Comparison of ENCODE assay signal across 24 cellular contexts in genomic region chr3:191259486-191259885, GRCh38.
"Had no signal": no experiment of that assay in that cellular context is flagged by ENCODE, and none has a peak within 500 bp of the region (broad histone marks: within the 10 kb centered on the region; RNA-seq: fewer than 3 reads in every experiment).

No MANE protein-coding gene starts in this region.

- H3K9me3 ChIP-seq: ascending aorta, gastrocnemius medialis, ovary, prostate gland, upper lobe of left lung, vagina had no signal

- ATAC-seq: effector memory CD8-positive, alpha-beta T cell; gastrocnemius medialis; left ventricle myocardium superior; stimulated activated naive CD8-positive, alpha-beta T cell treated with anti-CD3 and anti-CD28 coated beads, Interleukin-15, Interleukin-2, amounts not matched to agents 100 U/mL and 50 U/mL, for 24 hours had no signal

- FAIRE-seq: islet of Langerhans, small intestine had no signal

- H3K4me1 ChIP-seq: ascending aorta, gastrocnemius medialis, prostate gland, vagina had no signal

- H3K27ac Mint-ChIP-seq: activated naive CD8-positive, alpha-beta T cell treated with anti-CD3 and anti-CD28 coated beads, Interleukin-2, amount 10 ng/mL, durations not matched to agents 7 days and 5 days; brain; effector memory CD8-positive, alpha-beta T cell; T-helper 2 cell treated with Interferon-gamma antibody and Interleukin-4, amounts not matched to agents 5 μg/mL and 100 μg/mL, for 36 hours had no signal

- H3K9me3 Mint-ChIP-seq: activated naive CD8-positive, alpha-beta T cell treated with anti-CD3 and anti-CD28 coated beads, Interleukin-2, amount 10 ng/mL, durations not matched to agents 7 days and 5 days; T-helper 2 cell treated with Interferon-gamma antibody and Interleukin-4, amounts not matched to agents 5 μg/mL and 100 μg/mL, for 36 hours had no signal

- H3K4me3 Mint-ChIP-seq: activated naive CD8-positive, alpha-beta T cell treated with anti-CD3 and anti-CD28 coated beads, Interleukin-2, amount 10 ng/mL, durations not matched to agents 7 days and 5 days; brain; effector memory CD8-positive, alpha-beta T cell; T-helper 2 cell treated with Interferon-gamma antibody and Interleukin-4, amounts not matched to agents 5 μg/mL and 100 μg/mL, for 36 hours had no signal

- H3K4me1 Mint-ChIP-seq: activated naive CD8-positive, alpha-beta T cell treated with anti-CD3 and anti-CD28 coated beads, Interleukin-2, amount 10 ng/mL, durations not matched to agents 7 days and 5 days had no signal

- DNase-seq: activated CD4-positive, alpha-beta T cell treated with anti-CD3 and anti-CD28 coated beads for 4 hours; activated CD4-positive, alpha-beta T cell treated with anti-CD3 and anti-CD28 coated beads, Interleukin-2, amount 50 U/mL, for 48 hours; activated CD8-positive, alpha-beta memory T cell treated with anti-CD3 and anti-CD28 coated beads for 24 hours; activated effector memory CD4-positive, alpha-beta T cell treated with Interleukin-2 at 50 U/mL for 16 hours; activated naive CD4-positive, alpha-beta T cell treated with Interleukin-2 at 50 U/mL for 16 hours; activated naive CD8-positive, alpha-beta T cell treated with anti-CD3 and anti-CD28 coated beads, Interleukin-2, amount 10 ng/mL, durations not matched to agents 7 days and 5 days; cortex of kidney; effector memory CD8-positive, alpha-beta T cell; erythroblast; gastrocnemius medialis; glutamatergic neuron; left ventricle myocardium superior; ovary; retina; small intestine; stimulated activated CD4-positive, alpha-beta T cell treated with anti-CD3 and anti-CD28 coated beads, Interleukin-4, amount 100 ng/mL, for 4 hours; stimulated activated naive CD8-positive, alpha-beta T cell treated with anti-CD3 and anti-CD28 coated beads, Interleukin-15, Interleukin-2, amounts not matched to agents 100 U/mL and 50 U/mL, for 24 hours; upper lobe of left lung had no signal

- H3K4me3 ChIP-seq: ovary, prostate gland, upper lobe of left lung, vagina had no signal

- H3K27me3 ChIP-seq: ascending aorta, gastrocnemius medialis, ovary, upper lobe of left lung, vagina had no signal

- H3K36me3 Mint-ChIP-seq: activated naive CD8-positive, alpha-beta T cell treated with anti-CD3 and anti-CD28 coated beads, Interleukin-2, amount 10 ng/mL, durations not matched to agents 7 days and 5 days; brain had no signal

- H3K27ac ChIP-seq: ascending aorta, gastrocnemius medialis, ovary, prostate gland, upper lobe of left lung, vagina had no signal

- H3K27me3 Mint-ChIP-seq: brain; effector memory CD8-positive, alpha-beta T cell had no signal

- H3K36me3 ChIP-seq: ascending aorta, gastrocnemius medialis, ovary, prostate gland, upper lobe of left lung, vagina had no signal
